15 cellular contexts compared by ENCODE assay signal in genomic region chr1:45516465-45516864, GRCh38. TPM values are rescaled to one million over a fixed set of nuclear protein-coding genes. Genes with fewer than 3 reads are reported as not detected.
DNase-seq lines count a peak whose midpoint lies in the region; ATAC-seq lines count a peak whose summit lies in the region.
"Had no signal": no experiment of that assay in that cellular context is flagged by ENCODE, and none has a peak within 500 bp of the region (broad histone marks: within the 10 kb centered on the region; RNA-seq: fewer than 3 reads in every experiment).

No MANE protein-coding gene starts in this region.

- H3K36me3 Mint-ChIP-seq in activated T-cell treated with anti-CD3 and anti-CD28 coated beads, Interleukin-2, amount 50 U/mL, for 72 hours (ENCODE audit: insufficient read depth in 2 of 2) = peaks cover 7 to 28% of the 10 kb centered on the region in 2 donors
- H3K36me3 Mint-ChIP-seq in T-helper 17 cell (ENCODE audit: low read depth) = peaks cover 2% of the 10 kb centered on the region
- H3K36me3 Mint-ChIP-seq in stimulated activated effector memory CD8-positive, alpha-beta T cell treated with anti-CD3 and anti-CD28 coated beads, Interleukin-12 subunit alpha, Interleukin-12 subunit beta, amount 100 ng/mL, for 72 hours = peaks cover 100% of the 10 kb centered on the region

- no peaks in the 10 kb centered on the region for H3K9me3 Mint-ChIP-seq in activated T-cell treated with anti-CD3 and anti-CD28 coated beads, Interleukin-2, amount 50 U/mL, for 72 hours
- H3K9me3 Mint-ChIP-seq in stimulated activated effector memory CD8-positive, alpha-beta T cell treated with anti-CD3 and anti-CD28 coated beads, Interleukin-12 subunit alpha, Interleukin-12 subunit beta, amount 100 ng/mL, for 72 hours = no peaks in the 10 kb centered on the region
- H3K9me3 Mint-ChIP-seq: naive thymus-derived CD8-positive, alpha-beta T cell had no signal

- ATAC-seq in activated T-cell treated with anti-CD3 and anti-CD28 coated beads, Interleukin-2, amount 50 U/mL, for 72 hours (replicated peaks in 1 of 2) = no peak
- ATAC-seq in T-helper 17 cell = no peak
- no peak for ATAC-seq in stimulated activated effector memory CD8-positive, alpha-beta T cell treated with anti-CD3 and anti-CD28 coated beads, Interleukin-12 subunit alpha, Interleukin-12 subunit beta, amount 100 ng/mL, for 72 hours
- ATAC-seq in HG03565 (IDR thresholded peaks at IDR 0.05; ENCODE audit: unreplicated experiment) = no peak
- ATAC-seq: naive thymus-derived CD8-positive, alpha-beta T cell had no signal

- H3K9me3 ChIP-seq in T-helper 17 cell (ENCODE audit: control insufficient read depth, low read length, poor library complexity, severe bottlenecking) = no peaks in the 10 kb centered on the region
- H3K9me3 ChIP-seq: prostate gland had no signal

- peak overlapping the region; percentile 78 for H3K27ac Mint-ChIP-seq in activated T-cell treated with anti-CD3 and anti-CD28 coated beads, Interleukin-2, amount 50 U/mL, for 72 hours
- H3K27ac Mint-ChIP-seq in T-helper 17 cell = peak overlapping the region; percentile 34
- peak overlapping the region; percentile 87 for H3K27ac Mint-ChIP-seq in stimulated activated effector memory CD8-positive, alpha-beta T cell treated with anti-CD3 and anti-CD28 coated beads, Interleukin-12 subunit alpha, Interleukin-12 subunit beta, amount 100 ng/mL, for 72 hours

- H3K4me3 Mint-ChIP-seq in activated T-cell treated with anti-CD3 and anti-CD28 coated beads, Interleukin-2, amount 50 U/mL, for 72 hours = no peak overlapping the region
- no peak overlapping the region for H3K4me3 Mint-ChIP-seq in T-helper 17 cell
- H3K4me3 Mint-ChIP-seq in stimulated activated effector memory CD8-positive, alpha-beta T cell treated with anti-CD3 and anti-CD28 coated beads, Interleukin-12 subunit alpha, Interleukin-12 subunit beta, amount 100 ng/mL, for 72 hours = no peak overlapping the region

- H3K27me3 Mint-ChIP-seq in activated T-cell treated with anti-CD3 and anti-CD28 coated beads, Interleukin-2, amount 50 U/mL, for 72 hours (ENCODE audit: low read depth) = no peaks in the 10 kb centered on the region
- no peaks in the 10 kb centered on the region for H3K27me3 Mint-ChIP-seq in T-helper 17 cell
- H3K27me3 Mint-ChIP-seq: naive thymus-derived CD8-positive, alpha-beta T cell had no signal

- peaks cover 52% of the 10 kb centered on the region for H3K4me1 Mint-ChIP-seq in activated T-cell treated with anti-CD3 and anti-CD28 coated beads, Interleukin-2, amount 50 U/mL, for 72 hours (ENCODE audit: low read depth)
- H3K4me1 Mint-ChIP-seq in T-helper 17 cell = peaks cover 22% of the 10 kb centered on the region
- H3K4me1 Mint-ChIP-seq in stimulated activated effector memory CD8-positive, alpha-beta T cell treated with anti-CD3 and anti-CD28 coated beads, Interleukin-12 subunit alpha, Interleukin-12 subunit beta, amount 100 ng/mL, for 72 hours = peaks cover 20% of the 10 kb centered on the region

- DNase-seq in activated T-cell treated with anti-CD3 and anti-CD28 coated beads, Interleukin-2, amount 50 U/mL, for 72 hours = no peak
- no peak for DNase-seq in activated T-cell treated with anti-CD3 and anti-CD28 coated beads, Interleukin-2, amount 50 U/mL, for 48 hours
- DNase-seq in T-helper 17 cell = no peak
- DNase-seq in epithelial cell of prostate (ENCODE audit: low read depth, low spot score) = no peak
- no peak for DNase-seq in stimulated activated effector memory CD8-positive, alpha-beta T cell treated with anti-CD3 and anti-CD28 coated beads, Interleukin-12 subunit alpha, Interleukin-12 subunit beta, amount 100 ng/mL, for 72 hours (ENCODE audit: low spot score in 2 of 2)
- no peak for DNase-seq in T-helper 2 cell
- DNase-seq in HPDE6-E6E7 (ENCODE audit: extremely low spot score) = no peak
- DNase-seq: ACHN; activated CD8-positive, alpha-beta memory T cell treated with anti-CD3 and anti-CD28 coated beads, Interleukin-2, amount 50 U/mL, for 48 hours; cerebellar nuclear complex; naive thymus-derived CD8-positive, alpha-beta T cell; NCI-H2171; WERI-Rb-1 had no signal

- H3K27ac ChIP-seq in epithelial cell of prostate = peak overlapping the region; percentile 59
- H3K27ac ChIP-seq: prostate gland, WERI-Rb-1 had no signal

RNA-seq across cellular contexts. Expression of gene PRDX1, which starts 5.2 kb away (rescaled TPM):
- 100 to 1,000 TPM; 128 to 146 TPM for total RNA-seq in activated T-cell treated with anti-CD3 and anti-CD28 coated beads, Interleukin-2, amount 50 U/mL, for 72 hours
- total RNA-seq in T-helper 17 cell = 10 to 100 TPM; 55.0 to 69.2 TPM

RNA-seq across cellular contexts. Expression of gene MMACHC, which starts 16.4 kb away (rescaled TPM):
- 1 to 10 TPM; 3.4 to 4.7 TPM for total RNA-seq in activated T-cell treated with anti-CD3 and anti-CD28 coated beads, Interleukin-2, amount 50 U/mL, for 72 hours
- 1 to 10 TPM in 1 of 2 donors, under 1 TPM in 1; 0.68 to 2.2 TPM for total RNA-seq in T-helper 17 cell

RNA-seq across cellular contexts. Expression of gene CCDC163, which starts 16.6 kb away (rescaled TPM):
- 10 to 100 TPM; 15.2 to 15.5 TPM for total RNA-seq in activated T-cell treated with anti-CD3 and anti-CD28 coated beads, Interleukin-2, amount 50 U/mL, for 72 hours
- total RNA-seq in T-helper 17 cell = under 1 TPM; 0.63 to 0.99 TPM

RNA-seq across cellular contexts. Expression of gene TESK2, which starts 25.5 kb away (rescaled TPM):
- 1 to 10 TPM; 5.9 to 8.8 TPM for total RNA-seq in activated T-cell treated with anti-CD3 and anti-CD28 coated beads, Interleukin-2, amount 50 U/mL, for 72 hours
- total RNA-seq in T-helper 17 cell = 1 to 10 TPM; 4.9 to 6.5 TPM

RNA-seq across cellular contexts. Expression of gene AKR1A1, which starts 34.2 kb away (rescaled TPM):
- 100 to 1,000 TPM; 155 to 178 TPM for total RNA-seq in activated T-cell treated with anti-CD3 and anti-CD28 coated beads, Interleukin-2, amount 50 U/mL, for 72 hours
- total RNA-seq in T-helper 17 cell = 10 to 100 TPM; 44.0 to 57.0 TPM

Comparison
In these comparisons a context has a peak if more than half of its experiments do, and no peak if none do; other contexts are left out.
1. H3K27ac Mint-ChIP-seq: peak in every context shown above with its lines; median percentile 87 in stimulated activated effector memory CD8-positive, alpha-beta T cell treated with anti-CD3 and anti-CD28 coated beads, Interleukin-12 subunit alpha, Interleukin-12 subunit beta, amount 100 ng/mL, for 72 hours; 78 in activated T-cell treated with anti-CD3 and anti-CD28 coated beads, Interleukin-2, amount 50 U/mL, for 72 hours; 34 in T-helper 17 cell.
2. RNA of gene CCDC163, which starts 16.6 kb away (total RNA-seq): 15.2 to 15.5 TPM in activated T-cell treated with anti-CD3 and anti-CD28 coated beads, Interleukin-2, amount 50 U/mL, for 72 hours; 0.63 to 0.99 TPM in T-helper 17 cell; every median in the first group is over 4 times any median in the second.